In genomic region chr6:169201985-169202384, GRCh38 we compare ENCODE assay signal across 7 cellular contexts.
"Had no signal": no experiment of that assay in that cellular context is flagged by ENCODE, and none has a peak within 500 bp of the region (broad histone marks: within the 10 kb centered on the region; RNA-seq: fewer than 3 reads in every experiment).

No MANE protein-coding gene starts in this region.

- H3K27ac Mint-ChIP-seq: GM23338, IgD-negative memory B cell had no signal

- H3K4me1 ChIP-seq: HAP-1 had no signal

- FAIRE-seq: H1, H54 had no signal

- H3K4me3 Mint-ChIP-seq: GM23338, IgD-negative memory B cell had no signal

- DNase-seq: KG1 had no signal

- H3K4me1 Mint-ChIP-seq: GM23338 had no signal

- H3K9me3 ChIP-seq: HAP-1 had no signal

- H3K4me2 ChIP-seq: GM23338 had no signal

- H2AFZ ChIP-seq: GM23338 had no signal

- H3K36me3 ChIP-seq: HAP-1 had no signal

- ATAC-seq: GM23338, HCT116 had no signal

- H3K4me3 ChIP-seq: GM23338, HAP-1 had no signal
